Comparison of ENCODE assay signal across 30 cellular contexts in genomic region chr10:18968196-18968595, GRCh38.
"Had no signal": no experiment of that assay in that cellular context is flagged by ENCODE, and none has a peak within 500 bp of the region (broad histone marks: within the 10 kb centered on the region; RNA-seq: fewer than 3 reads in every experiment).

No MANE protein-coding gene starts in this region.

- H3K4me3 ChIP-seq: ascending aorta, cardiac muscle cell, SJCRH30, SK-N-MC had no signal

- H3K4me2 ChIP-seq: KMS-11 had no signal

- H3K27me3 ChIP-seq: ascending aorta, cardiac muscle cell, SJCRH30 had no signal

- H3K4me1 ChIP-seq: ascending aorta, SJCRH30 had no signal

- H3K9me3 ChIP-seq: ascending aorta, SJCRH30 had no signal

- H3K27ac ChIP-seq: ascending aorta, cardiac muscle cell, KMS-11, SJCRH30, SK-N-MC, WERI-Rb-1 had no signal

- DNase-seq: activated CD4-positive, alpha-beta memory T cell treated with anti-CD3 and anti-CD28 coated beads, Interleukin-2, amount 10 ng/mL, durations not matched to agents 7 days and 5 days; activated CD4-positive, alpha-beta T cell treated with anti-CD3 and anti-CD28 coated beads for 1 hour; activated CD4-positive, alpha-beta T cell treated with anti-CD3 and anti-CD28 coated beads for 48 hours; activated CD4-positive, CD25-positive, alpha-beta regulatory T cell; activated effector memory CD4-positive, alpha-beta T cell treated with anti-CD3 and anti-CD28 coated beads, Interleukin-2, amount 50 U/mL, for 16 hours; activated naive CD4-positive, alpha-beta T cell treated with Interleukin-2 at 50 U/mL for 16 hours; activated naive CD8-positive, alpha-beta T cell treated with anti-CD3 and anti-CD28 coated beads, Interleukin-2, amount 10 ng/mL, durations not matched to agents 7 days and 5 days; activated T-cell treated with anti-CD3 and anti-CD28 coated beads, Interleukin-2, amount 50 U/mL, for 1 hour; activated T-cell treated with anti-CD3 and anti-CD28 coated beads, Interleukin-2, amount 50 U/mL, for 72 hours; amygdala; NCI-H1092 treated with DMSO at 0.1 percent for 48 hours; NCI-H1417; NCI-H187 treated with DMSO at 0.1 percent for 48 hours; NCI-H2081; NCI-H2171 treated with DMSO at 0.1 percent for 48 hours; NCI-H2227 treated with DMSO at 0.1 percent for 48 hours; NCI-H446 treated with DMSO at 0.1 percent for 48 hours; NCI-H524; NCI-H69; NCI-H82; SHP77; SJCRH30; T1000; WERI-Rb-1 had no signal

- H3K36me3 ChIP-seq: ascending aorta, cardiac muscle cell, SJCRH30, WERI-Rb-1 had no signal

- ATAC-seq: activated T-cell treated with anti-CD3 and anti-CD28 coated beads, Interleukin-2, amount 50 U/mL, for 72 hours; activated T-helper 17 cell treated with anti-CD3 and anti-CD28 coated beads, Interleukin-2, amount 50 U/mL, for 72 hours; Panc1 had no signal
